ENCODE assay signal across 1 cellular context in the genomic region with DNA sequence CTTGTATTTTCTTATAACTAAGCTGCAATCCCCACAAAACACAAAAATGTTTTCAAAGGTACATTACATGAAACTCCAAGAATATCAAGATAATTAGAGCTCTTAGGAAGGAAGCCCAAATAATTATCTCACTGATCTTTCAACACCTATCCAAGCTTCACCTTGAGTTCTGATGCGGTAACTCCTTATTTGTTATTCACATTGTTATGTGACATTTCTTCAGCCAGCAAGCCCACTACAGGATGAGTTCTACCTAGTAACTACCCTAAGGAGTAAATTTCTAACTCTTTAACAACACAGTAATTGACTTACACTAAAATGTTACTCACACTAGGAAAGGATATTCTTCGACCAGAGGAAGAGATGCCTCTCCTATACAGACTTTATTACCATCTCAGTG.
A peak's percentile ranks its signal among the peaks of the same experiment; 100 is the strongest.
TF ChIP-seq lines count a peak whose summit lies in the region.

No MANE protein-coding gene starts in this region.

TF ChIP-seq in H1, 55 proteins besides CTCF, POLR2A, EP300 and RAD21:
- TF ChIP-seq, protein P1, sequence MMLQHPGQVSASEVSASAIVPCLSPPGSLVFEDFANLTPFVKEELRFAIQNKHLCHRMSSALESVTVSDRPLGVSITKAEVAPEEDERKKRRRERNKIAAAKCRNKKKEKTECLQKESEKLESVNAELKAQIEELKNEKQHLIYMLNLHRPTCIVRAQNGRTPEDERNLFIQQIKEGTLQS (IDR thresholded peaks at IDR 0.05; ENCODE audit: insufficient read depth, low read depth, low read length) = no peak
- TF ChIP-seq RFX5 (IDR thresholded peaks at IDR 0.05; ENCODE audit: borderline replicate concordance, low read depth, low read length) (peak; percentile 48; the same call in 1 of the 2 replicates), HDAC2 (IDR thresholded peaks at IDR 0.05; ENCODE audit: borderline replicate concordance in 1 of 2, low read depth in 2 of 2, low read length in 2 of 2) (no peak)
TF ChIP-seq in H1: peak in this region for 1.
